20 cellular contexts compared by ENCODE assay signal in the genomic region with DNA sequence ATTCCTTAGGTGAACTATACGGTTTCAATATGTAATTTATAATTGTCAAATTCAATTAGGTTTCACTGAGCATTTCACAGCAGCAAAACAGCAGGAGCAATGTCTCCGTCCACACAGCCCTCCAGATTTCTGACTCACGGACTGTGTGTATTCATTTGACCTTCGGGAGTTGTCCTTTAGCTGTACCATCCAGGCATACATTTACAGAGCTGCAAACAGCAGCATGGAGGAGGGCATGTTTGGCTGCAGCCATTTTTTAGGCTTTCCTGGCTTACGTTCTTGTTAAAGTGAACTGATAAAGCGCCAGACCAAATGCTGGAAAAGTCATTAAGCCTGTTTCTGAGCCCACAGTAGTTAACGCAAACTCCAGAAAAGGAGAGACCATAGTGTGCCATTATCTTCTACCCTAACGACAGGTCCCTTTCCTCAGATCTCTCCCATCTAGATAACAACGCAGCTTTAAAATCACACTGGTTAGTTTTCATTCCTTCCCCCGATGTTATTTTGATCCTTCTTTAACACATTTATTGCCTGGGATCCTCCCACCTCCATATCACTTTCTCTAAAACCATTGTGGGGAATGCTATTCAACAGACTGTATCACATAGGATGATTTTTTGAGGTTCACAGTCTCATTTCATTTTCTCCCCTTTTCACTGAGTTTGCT. TPM values are rescaled to one million over a fixed set of nuclear protein-coding genes. Genes with fewer than 3 reads are reported as not detected.
DNase-seq lines count a peak whose midpoint lies in the region; ATAC-seq and TF ChIP-seq lines count a peak whose summit lies in the region.
"Had no signal": no experiment of that assay in that cellular context is flagged by ENCODE, and none has a peak within 500 bp of the region (broad histone marks: within the 10 kb centered on the region; RNA-seq: fewer than 3 reads in every experiment).

No MANE protein-coding gene starts in this region.

- H3K4me1 Mint-ChIP-seq in chondrocyte (ENCODE audit: low read depth) (peaks cover 56% of the 10 kb centered on the region), natural killer cell (peaks cover 14 to 16% of the 10 kb centered on the region in 2 donors)

- no peak overlapping the region for H3K4me3 ChIP-seq in spleen
- H3K4me3 ChIP-seq: BLaER1 treated with 17β-estradiol and CSF1 and Interleukin-3, amounts not matched to agents 10 nM and 100 nM had no signal

- no peak for TF ChIP-seq POLR2A in spleen (IDR thresholded peaks at IDR 0.05)

- H3K27ac Mint-ChIP-seq in chondrocyte (ENCODE audit: unreplicated experiment) (peak overlapping the region; percentile 83), natural killer cell (no peak overlapping the region)
- H3K27ac Mint-ChIP-seq: CD8-positive, alpha-beta memory T cell had no signal

- intact Hi-C loops in spleen (cut with DNase I; ENCODE audit: low total_unique reads) = no loop called here
- intact Hi-C loops in natural killer cell (cut with micrococcal nuclease) = no loop called here

- H3K27ac ChIP-seq in spleen = no peak overlapping the region
- H3K27ac ChIP-seq: BLaER1 treated with 17β-estradiol and CSF1 and Interleukin-3, amounts not matched to agents 10 nM and 100 nM had no signal

- TF ChIP-seq CTCF in chondrocyte (IDR thresholded peaks at IDR 0.05) = no peak
- TF ChIP-seq CTCF in spleen (IDR thresholded peaks at IDR 0.05 in 8 of 11, conservative IDR thresholded peaks at IDR 0.05 in 3 of 11) = no peak
- no peak for TF ChIP-seq CTCF in natural killer cell (IDR thresholded peaks at IDR 0.05)

- peaks cover 0 to 12% (median 0%) of the 10 kb centered on the region in 6 donors for H3K36me3 ChIP-seq in spleen

- no peaks in the 10 kb centered on the region for H3K36me3 Mint-ChIP-seq in chondrocyte (ENCODE audit: low read depth)
- H3K36me3 Mint-ChIP-seq in natural killer cell = no peaks in the 10 kb centered on the region

- no peaks in the 10 kb centered on the region for H3K9me3 ChIP-seq in spleen

- peak; percentile 13 for DNase-seq in ELF-1 (ENCODE audit: low read depth, low spot score)
- DNase-seq in chondrocyte (ENCODE audit: low spot score) = no peak
- DNase-seq in left kidney (ENCODE audit: low read depth, low spot score) = peak; percentile 68
- peak; percentile 24 for DNase-seq in spleen
- no peak for DNase-seq in natural killer cell
- DNase-seq in NCI-H226 = no peak
- DNase-seq in T-helper 9 cell = no peak
- DNase-seq in ureter (ENCODE audit: low spot score) = no peak
- DNase-seq: CD8-positive, alpha-beta memory T cell; DMS79 treated with DMSO at 0.1 percent for 48 hours; GDM1; GOT3; KBM-7; MV-4-11; NCI-H1417 treated with DMSO at 0.1 percent for 48 hours; NCI-H1930; NCI-H446 treated with DMSO at 0.1 percent for 48 hours; NCI-H774; PC-3 had no signal

- ATAC-seq in natural killer cell = no peak
- ATAC-seq: PC-3 had no signal

- H3K4me1 ChIP-seq in spleen = peaks cover 10 to 28% (median 23%) of the 10 kb centered on the region in 6 donors
- H3K4me1 ChIP-seq: BLaER1 treated with 17β-estradiol and CSF1 and Interleukin-3, amounts not matched to agents 10 nM and 100 nM had no signal

- peaks cover 3% of the 10 kb centered on the region for H3K9me3 Mint-ChIP-seq in chondrocyte (ENCODE audit: low read depth)
- no peaks in the 10 kb centered on the region for H3K9me3 Mint-ChIP-seq in natural killer cell
- H3K9me3 Mint-ChIP-seq: CD8-positive, alpha-beta memory T cell had no signal

- peaks cover 0 to 72% (median 58%) of the 10 kb centered on the region in 7 donors for H3K27me3 ChIP-seq in spleen (replicated peaks in 1 of 7)

- H3K4me3 Mint-ChIP-seq in chondrocyte (ENCODE audit: unreplicated experiment) (no peak overlapping the region), natural killer cell (no peak overlapping the region)
- H3K4me3 Mint-ChIP-seq: CD8-positive, alpha-beta memory T cell had no signal

- H3K27me3 Mint-ChIP-seq in chondrocyte (ENCODE audit: low read depth) = no peaks in the 10 kb centered on the region
- peaks cover 29 to 49% of the 10 kb centered on the region in 2 donors for H3K27me3 Mint-ChIP-seq in natural killer cell (ENCODE audit: low read depth in 2 of 2)

- 81 to 92% (median 85%) methylated on average over 10 of the region's 10 CpGs for WGBS in spleen, 5 donors

RNA-seq across cellular contexts. Expression of gene FOXC1, which starts 18.3 kb away (rescaled TPM):
- total RNA-seq in chondrocyte (84.2 to 125 TPM (median 84.4 TPM) in 3 replicates), spleen (1 to 10 TPM in 1 of 7 donors, under 1 TPM in 6; 0.37 to 1.1 (median 0.58) TPM), natural killer cell (under 1 TPM in 2 of 3 donors, not detected in 1; 0.16 to 0.21 TPM), ureter (41.9 TPM)
- polyA plus RNA-seq in spleen = under 1 TPM; 0.20 to 0.67 (median 0.53) TPM
- total RNA-seq: CD8-positive, alpha-beta memory T cell had no signal
- polyA plus RNA-seq: CD8-positive, alpha-beta memory T cell had no signal

Comparison
In these comparisons a context has a peak if more than half of its experiments do, and no peak if none do; other contexts are left out.
1. DNase-seq: peak in ELF-1 (single experiment), left kidney (single experiment) and spleen (single experiment); none in chondrocyte (single experiment), natural killer cell (single experiment), NCI-H226 (single experiment), T-helper 9 cell (single experiment) and ureter (single experiment).
2. RNA of gene FOXC1, which starts 18.3 kb away (total RNA-seq): 84.2 to 125 TPM in chondrocyte and 41.9 TPM in ureter (single experiment); 0.37 to 1.1 TPM in spleen and 0.16 to 0.21 TPM in natural killer cell; every median in the first group is over 10 times any median in the second.